ENCODE assay signal across 13 cellular contexts in genomic region chr4:18566970-18567799, GRCh38.
"Had no signal": no experiment of that assay in that cellular context is flagged by ENCODE, and none has a peak within 500 bp of the region (broad histone marks: within the 10 kb centered on the region; RNA-seq: fewer than 3 reads in every experiment).

No MANE protein-coding gene starts in this region.

- H3K4me1 ChIP-seq: ascending aorta, gastroesophageal sphincter, tibial nerve had no signal

- H3K4me3 ChIP-seq: ascending aorta, dorsolateral prefrontal cortex, gastroesophageal sphincter, tibial nerve had no signal

- H3K36me3 Mint-ChIP-seq: stimulated activated naive B cell treated with anti-CD40 and anti-IgM and Interleukin-4, amounts not matched to agents 10 μg/mL and 1 μg/mL and 100 μg/mL, for 72 hours; T-cell had no signal

- H3K27ac ChIP-seq: ascending aorta, dorsolateral prefrontal cortex, gastroesophageal sphincter had no signal

- H3K4me3 Mint-ChIP-seq: activated naive CD4-positive, alpha-beta T cell treated with anti-CD3 and anti-CD28 coated beads for 36 hours; activated naive CD8-positive, alpha-beta T cell treated with anti-CD3 and anti-CD28 coated beads, Interleukin-2, amount 50 U/mL, for 24 hours; stimulated activated naive B cell treated with anti-CD40 and anti-IgM and Interleukin-4, amounts not matched to agents 10 μg/mL and 1 μg/mL and 100 μg/mL, for 72 hours; T-cell had no signal

- H3K4me1 Mint-ChIP-seq: activated naive CD8-positive, alpha-beta T cell treated with anti-CD3 and anti-CD28 coated beads, Interleukin-2, amount 50 U/mL, for 24 hours; stimulated activated naive B cell treated with anti-CD40 and anti-IgM and Interleukin-4, amounts not matched to agents 10 μg/mL and 1 μg/mL and 100 μg/mL, for 72 hours; T-cell had no signal

- H3K27ac Mint-ChIP-seq: activated naive CD4-positive, alpha-beta T cell treated with anti-CD3 and anti-CD28 coated beads for 36 hours; activated naive CD8-positive, alpha-beta T cell treated with anti-CD3 and anti-CD28 coated beads, Interleukin-2, amount 50 U/mL, for 24 hours; activated T-helper 2 cell treated with anti-CD3 and anti-CD28 coated beads, Interferon-gamma antibody, Interleukin-2, Interleukin-4, amounts not matched to agents 10 μg/mL and 5 μg/mL and 100 μg/mL, durations not matched to agents 14 hours and 24 hours and 36 hours; stimulated activated naive B cell treated with anti-CD40 and anti-IgM and Interleukin-4, amounts not matched to agents 10 μg/mL and 1 μg/mL and 100 μg/mL, for 72 hours; T-cell had no signal

- H3K36me3 ChIP-seq: ascending aorta, gastroesophageal sphincter, tibial nerve had no signal

- ATAC-seq: activated naive CD8-positive, alpha-beta T cell treated with anti-CD3 and anti-CD28 coated beads, Interleukin-2, amount 50 U/mL, for 24 hours; gastroesophageal sphincter; stimulated activated naive B cell treated with anti-CD40 and anti-IgM and Interleukin-4, amounts not matched to agents 10 μg/mL and 1 μg/mL and 100 μg/mL, for 72 hours; T-cell had no signal

- DNase-seq: activated CD4-positive, CD25-positive, alpha-beta regulatory T cell treated with anti-CD3 and anti-CD28 coated beads, Interleukin-2, amount 50 U/mL, for 72 hours; activated naive CD4-positive, alpha-beta T cell treated with anti-CD3 and anti-CD28 coated beads for 36 hours; activated naive CD8-positive, alpha-beta T cell treated with anti-CD3 and anti-CD28 coated beads, Interleukin-2, amount 50 U/mL, for 24 hours; activated T-cell treated with anti-CD3 and anti-CD28 coated beads for 4 hours; dorsolateral prefrontal cortex; stimulated activated CD4-positive, alpha-beta T cell treated with anti-CD3 and anti-CD28 coated beads, Interleukin-2, amount 100 ng/mL, for 48 hours; stimulated activated naive B cell treated with anti-CD40 and anti-IgM and Interleukin-4, amounts not matched to agents 10 μg/mL and 1 μg/mL and 100 μg/mL, for 72 hours; T-cell; T-helper 9 cell had no signal

- H3K27me3 Mint-ChIP-seq: stimulated activated naive B cell treated with anti-CD40 and anti-IgM and Interleukin-4, amounts not matched to agents 10 μg/mL and 1 μg/mL and 100 μg/mL, for 72 hours had no signal

- H3K9me3 ChIP-seq: ascending aorta had no signal

- H3K27me3 ChIP-seq: ascending aorta, gastroesophageal sphincter, tibial nerve had no signal
